In genomic region chr6:169622618-169623017, GRCh38 we compare ENCODE assay signal across 25 cellular contexts.
DNase-seq lines count a peak whose midpoint lies in the region; ATAC-seq and TF ChIP-seq lines count a peak whose summit lies in the region.
"Had no signal": no experiment of that assay in that cellular context is flagged by ENCODE, and none has a peak within 500 bp of the region (broad histone marks: within the 10 kb centered on the region; RNA-seq: fewer than 3 reads in every experiment).

No MANE protein-coding gene starts in this region.

- in situ Hi-C loops in ACHN (cut with HindIII; ENCODE audit: low pct_ligation_motif_present, low pct_unique_long_range_greater_than_20kb, low sequenced_read_pairs) = no loop called here

- POLR2A ChIA-PET in WTC11 (lab: Charles Lee) = no interaction called here

- no peak for ATAC-seq in WTC11
- ATAC-seq: left colon; naive thymus-derived CD8-positive, alpha-beta T cell; pancreas; right cardiac atrium; SK-N-SH treated with all-trans-retinoic acid at 6 μM for 48 hours; stimulated activated naive CD8-positive, alpha-beta T cell treated with anti-CD3 and anti-CD28 coated beads, Interleukin-15, Interleukin-2, amounts not matched to agents 100 U/mL and 50 U/mL, for 24 hours had no signal

- no peak overlapping the region for H3K4me3 Mint-ChIP-seq in WTC11
- H3K4me3 Mint-ChIP-seq in activated T-helper 2 cell treated with anti-CD3 and anti-CD28 coated beads, Interferon-gamma antibody, Interleukin-2, Interleukin-4, amounts not matched to agents 10 μg/mL and 5 μg/mL and 100 μg/mL, durations not matched to agents 14 hours and 24 hours and 36 hours (ENCODE audit: low read depth) = no peak overlapping the region
- H3K4me3 Mint-ChIP-seq: activated T-helper 1 cell treated with anti-CD3 and anti-CD28 coated beads, Interleukin-12 subunit alpha, Interleukin-12 subunit beta, Interleukin-2, Interleukin-4 antibody, amounts not matched to agents 30 ng/mL and 10 ng/mL and 1 ng/mL, durations not matched to agents 14 hours and 24 hours and 36 hours; naive thymus-derived CD8-positive, alpha-beta T cell had no signal

- H3K36me3 Mint-ChIP-seq in WTC11 = peaks cover 35% of the 10 kb centered on the region
- no peaks in the 10 kb centered on the region for H3K36me3 Mint-ChIP-seq in activated T-helper 2 cell treated with anti-CD3 and anti-CD28 coated beads, Interferon-gamma antibody, Interleukin-2, Interleukin-4, amounts not matched to agents 10 μg/mL and 5 μg/mL and 100 μg/mL, durations not matched to agents 14 hours and 24 hours and 36 hours (ENCODE audit: low read depth)

- intact Hi-C loops in activated T-helper 2 cell treated with anti-CD3 and anti-CD28 coated beads, Interferon-gamma antibody, Interleukin-2, Interleukin-4, amounts not matched to agents 10 μg/mL and 5 μg/mL and 100 μg/mL, durations not matched to agents 14 hours and 24 hours and 36 hours (cut with micrococcal nuclease) = no loop called here

- CTCF ChIA-PET in WTC11 (lab: Charles Lee) = no interaction called here

- H3K27ac Mint-ChIP-seq in WTC11 = 0 out of 2 replicates have a peak overlapping the region, but pooled peaks have one; percentile 7
- H3K27ac Mint-ChIP-seq in activated T-helper 2 cell treated with anti-CD3 and anti-CD28 coated beads, Interferon-gamma antibody, Interleukin-2, Interleukin-4, amounts not matched to agents 10 μg/mL and 5 μg/mL and 100 μg/mL, durations not matched to agents 14 hours and 24 hours and 36 hours = no peak overlapping the region
- H3K27ac Mint-ChIP-seq: activated T-helper 1 cell treated with anti-CD3 and anti-CD28 coated beads, Interleukin-12 subunit alpha, Interleukin-12 subunit beta, Interleukin-2, Interleukin-4 antibody, amounts not matched to agents 30 ng/mL and 10 ng/mL and 1 ng/mL, durations not matched to agents 14 hours and 24 hours and 36 hours; naive thymus-derived CD8-positive, alpha-beta T cell had no signal

- DNase-seq in M059J (ENCODE audit: low read depth) = peak; percentile 20
- no peak for DNase-seq in WTC11 (ENCODE audit: low spot score)
- DNase-seq in fibroblast of peridontal ligament (ENCODE audit: extremely low read depth) = peak; percentile 18
- peak; percentile 19 for DNase-seq in skeletal muscle cell (ENCODE audit: low read depth)
- DNase-seq in ACHN = no peak
- no peak for DNase-seq in NCI-H1048 (lab: John Stamatoyannopoulos, UW)
- DNase-seq in activated T-helper 2 cell treated with anti-CD3 and anti-CD28 coated beads, Interferon-gamma antibody, Interleukin-2, Interleukin-4, amounts not matched to agents 10 μg/mL and 5 μg/mL and 100 μg/mL, durations not matched to agents 14 hours and 24 hours and 36 hours (ENCODE audit: low spot score) = no peak
- no peak for DNase-seq in activated CD4-positive, alpha-beta T cell treated with anti-CD3 and anti-CD28 coated beads for 4 hours
- DNase-seq: activated CD4-positive, alpha-beta T cell treated with anti-CD3 and anti-CD28 coated beads, Interleukin-2, amount 50 U/mL, for 1 hour; activated naive CD4-positive, alpha-beta T cell treated with anti-CD3 and anti-CD28 coated beads, Interleukin-2, amount 50 U/mL, for 16 hours; caudate nucleus; left colon; midbrain; MM.1S; naive thymus-derived CD8-positive, alpha-beta T cell; NCI-H1694; NCI-H2171; NCI-H526; pancreas; right cardiac atrium; stimulated activated naive CD8-positive, alpha-beta T cell treated with anti-CD3 and anti-CD28 coated beads, Interleukin-15, Interleukin-2, amounts not matched to agents 100 U/mL and 50 U/mL, for 24 hours; WERI-Rb-1 had no signal

- H3K4me1 Mint-ChIP-seq in WTC11 = peaks cover 51% of the 10 kb centered on the region
- no peaks in the 10 kb centered on the region for H3K4me1 Mint-ChIP-seq in activated T-helper 2 cell treated with anti-CD3 and anti-CD28 coated beads, Interferon-gamma antibody, Interleukin-2, Interleukin-4, amounts not matched to agents 10 μg/mL and 5 μg/mL and 100 μg/mL, durations not matched to agents 14 hours and 24 hours and 36 hours (ENCODE audit: low read depth)

- H3K9me3 Mint-ChIP-seq in WTC11 = no peaks in the 10 kb centered on the region
- H3K9me3 Mint-ChIP-seq in activated T-helper 2 cell treated with anti-CD3 and anti-CD28 coated beads, Interferon-gamma antibody, Interleukin-2, Interleukin-4, amounts not matched to agents 10 μg/mL and 5 μg/mL and 100 μg/mL, durations not matched to agents 14 hours and 24 hours and 36 hours = no peaks in the 10 kb centered on the region
- H3K9me3 Mint-ChIP-seq: activated T-helper 1 cell treated with anti-CD3 and anti-CD28 coated beads, Interleukin-12 subunit alpha, Interleukin-12 subunit beta, Interleukin-2, Interleukin-4 antibody, amounts not matched to agents 30 ng/mL and 10 ng/mL and 1 ng/mL, durations not matched to agents 14 hours and 24 hours and 36 hours; naive thymus-derived CD8-positive, alpha-beta T cell had no signal

- no peak overlapping the region for H3K4me3 ChIP-seq in skeletal muscle cell (ENCODE audit: low read depth, low read length)
- H3K4me3 ChIP-seq: pancreas, thoracic aorta had no signal

- H3K27me3 Mint-ChIP-seq in WTC11 (ENCODE audit: low read depth) = no peaks in the 10 kb centered on the region
- H3K27me3 Mint-ChIP-seq in activated T-helper 2 cell treated with anti-CD3 and anti-CD28 coated beads, Interferon-gamma antibody, Interleukin-2, Interleukin-4, amounts not matched to agents 10 μg/mL and 5 μg/mL and 100 μg/mL, durations not matched to agents 14 hours and 24 hours and 36 hours (ENCODE audit: low read depth) = no peaks in the 10 kb centered on the region
- H3K27me3 Mint-ChIP-seq: naive thymus-derived CD8-positive, alpha-beta T cell had no signal

- no peak for TF ChIP-seq CTCF in WTC11 (IDR thresholded peaks at IDR 0.05)

TF ChIP-seq in WTC11, 78 proteins besides CTCF, POLR2A, EP300 and RAD21:
- TF ChIP-seq IRF2 (CRISPR knock-in tag; IDR thresholded peaks at IDR 0.05; ENCODE audit: borderline replicate concordance, low read depth) = no peak
- TF ChIP-seq SMAD3 (CRISPR knock-in tag; IDR thresholded peaks at IDR 0.05; ENCODE audit: borderline replicate concordance) = no peak
- no peak for TF ChIP-seq CBFB (CRISPR knock-in tag; IDR thresholded peaks at IDR 0.05; ENCODE audit: low read depth)
- TF ChIP-seq FOXK1 (CRISPR knock-in tag; IDR thresholded peaks at IDR 0.05) = no peak
- no peak for TF ChIP-seq TEAD4 (CRISPR knock-in tag; IDR thresholded peaks at IDR 0.05)
- TF ChIP-seq ESRRA (CRISPR knock-in tag; IDR thresholded peaks at IDR 0.05; ENCODE audit: borderline replicate concordance) = no peak
- no peak for TF ChIP-seq ATF2 (CRISPR knock-in tag; IDR thresholded peaks at IDR 0.05; ENCODE audit: borderline replicate concordance, low read depth)
- no peak for TF ChIP-seq PRRX2 (CRISPR knock-in tag; IDR thresholded peaks at IDR 0.05)

Comparison
In these comparisons a context has a peak if more than half of its experiments do, and no peak if none do; other contexts are left out.
1. DNase-seq: peak in M059J (single experiment), fibroblast of peridontal ligament (single experiment) and skeletal muscle cell (single experiment); none in WTC11 (single experiment), ACHN (single experiment), NCI-H1048 (single experiment), activated T-helper 2 cell treated with anti-CD3 and anti-CD28 coated beads, Interferon-gamma antibody, Interleukin-2, Interleukin-4, amounts not matched to agents 10 μg/mL and 5 μg/mL and 100 μg/mL, durations not matched to agents 14 hours and 24 hours and 36 hours (single experiment) and activated CD4-positive, alpha-beta T cell treated with anti-CD3 and anti-CD28 coated beads for 4 hours (0 of 2).